In the genomic region with DNA sequence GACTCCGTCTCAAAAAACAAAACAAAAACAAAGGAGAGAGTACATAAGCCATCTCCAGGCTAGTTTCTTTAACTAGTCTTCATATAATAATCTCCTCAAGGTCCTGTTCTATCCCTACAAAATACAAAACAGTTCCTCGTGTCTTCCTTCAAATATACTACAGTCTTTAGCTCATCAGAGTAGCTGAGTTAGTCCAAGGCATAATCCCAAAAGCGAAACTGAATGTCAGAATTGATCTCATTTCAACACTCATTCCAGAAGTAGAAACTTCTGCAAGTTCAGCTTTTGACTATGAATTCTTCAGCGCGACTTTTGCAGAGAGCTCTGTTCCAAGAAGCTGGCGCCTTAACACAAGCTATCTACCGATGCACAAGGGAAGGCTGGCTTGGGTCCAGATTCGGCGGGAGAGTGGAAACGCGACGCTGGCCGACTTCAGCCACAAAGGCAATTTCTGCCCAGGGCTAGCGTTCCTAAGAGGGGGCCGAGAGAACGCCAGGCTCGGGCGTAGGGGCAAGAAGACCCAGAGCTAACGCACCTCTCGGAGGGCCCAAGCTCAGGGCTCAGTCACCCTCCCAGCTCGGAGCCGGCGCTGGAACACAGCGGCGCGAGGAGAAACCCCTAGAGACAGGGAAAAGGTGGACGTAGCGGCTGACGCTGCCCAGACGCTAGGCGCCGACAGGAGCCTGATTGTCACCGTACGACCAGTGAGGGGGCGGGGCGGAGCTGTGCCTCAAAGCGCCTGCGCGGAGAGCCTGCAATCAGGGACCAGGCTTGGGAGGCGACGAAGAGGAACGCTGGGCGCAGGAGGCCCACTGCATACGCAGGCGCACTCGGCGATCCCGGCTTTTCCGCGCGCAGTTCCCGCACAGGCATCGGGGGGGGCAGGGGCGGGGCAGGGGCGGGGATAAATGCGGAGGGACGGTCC, we compare ENCODE assay signal across 1 cellular context.
TF ChIP-seq lines count a peak whose summit lies in the region.

No MANE protein-coding gene starts in this region.

TF ChIP-seq in HepG2, 621 proteins besides CTCF, POLR2A, EP300 and RAD21 (continued from another document and continues in another):
- TF ChIP-seq ZNF589 (CRISPR knock-in tag; conservative IDR thresholded peaks at IDR 0.05) (no peak), ZUFSP (CRISPR knock-in tag; IDR thresholded peaks at IDR 0.05; ENCODE audit: borderline replicate concordance) (no peak), ZNF354B (CRISPR knock-in tag; IDR thresholded peaks at IDR 0.05) (0 out of 2 replicates have a peak, but pooled peaks have one; percentile 40), ZFAT (CRISPR knock-in tag; conservative IDR thresholded peaks at IDR 0.05) (no peak), ATF6 (CRISPR knock-in tag; conservative IDR thresholded peaks at IDR 0.05) (no peak), TCF7 (IDR thresholded peaks at IDR 0.05; ENCODE audit: low read depth) (no peak), ZFP41 (CRISPR knock-in tag; IDR thresholded peaks at IDR 0.05; ENCODE audit: borderline replicate concordance) (no peak), ZNF710 (CRISPR knock-in tag; IDR thresholded peaks at IDR 0.05; ENCODE audit: borderline replicate concordance) (no peak), NR2F6 (IDR thresholded peaks at IDR 0.05) (no peak), NR2F6 (CRISPR knock-in tag; IDR thresholded peaks at IDR 0.05) (no peak; the same call in 1 of the 2 replicates), ZNF597 (CRISPR knock-in tag; IDR thresholded peaks at IDR 0.05) (no peak), MEIS2 (CRISPR knock-in tag; IDR thresholded peaks at IDR 0.05) (peak; percentile 25; the same call in 1 of the 2 replicates), IRF2 (CRISPR knock-in tag; IDR thresholded peaks at IDR 0.05) (peak; percentile 81), ZBTB20 (CRISPR knock-in tag; IDR thresholded peaks at IDR 0.05; ENCODE audit: borderline replicate concordance, low read depth) (no peak), ZNF629 (CRISPR knock-in tag; conservative IDR thresholded peaks at IDR 0.05) (no peak; the same call in 1 of the 2 replicates), ERF (CRISPR knock-in tag; IDR thresholded peaks at IDR 0.05) (peak; percentile 63), ZNF282 (IDR thresholded peaks at IDR 0.05; ENCODE audit: partially characterized antibody) (no peak), ZNF264 (CRISPR knock-in tag; IDR thresholded peaks at IDR 0.05) (no peak), ATF7-NPFF (CRISPR knock-in tag; IDR thresholded peaks at IDR 0.05; ENCODE audit: low read depth) (0 out of 2 replicates have a peak, but pooled peaks have one; percentile 14), ZNF598 (CRISPR knock-in tag; IDR thresholded peaks at IDR 0.05; ENCODE audit: borderline replicate concordance) (no peak), ZNF816 (CRISPR knock-in tag; IDR thresholded peaks at IDR 0.05; ENCODE audit: borderline replicate concordance) (peak; percentile 86; the same call in 1 of the 2 replicates), GMEB2 (CRISPR knock-in tag; IDR thresholded peaks at IDR 0.05; ENCODE audit: low read depth) (peak; percentile 59), ZNF160 (CRISPR knock-in tag; IDR thresholded peaks at IDR 0.05) (no peak; the same call in 1 of the 2 replicates), POLR2G (IDR thresholded peaks at IDR 0.05; ENCODE audit: low read depth, low read length) (peak; percentile 96), POGZ (CRISPR knock-in tag; IDR thresholded peaks at IDR 0.05) (peak; percentile 42; the same call in 1 of the 2 replicates), SP140L (CRISPR knock-in tag; IDR thresholded peaks at IDR 0.05; ENCODE audit: borderline replicate concordance) (no peak), ZMYM4 (CRISPR knock-in tag; IDR thresholded peaks at IDR 0.05) (no peak; the same call in 1 of the 2 replicates), ZNF253 (CRISPR knock-in tag; IDR thresholded peaks at IDR 0.05; ENCODE audit: borderline replicate concordance) (no peak), ZFP1 (CRISPR knock-in tag; IDR thresholded peaks at IDR 0.05) (no peak), NFE2L1 (CRISPR knock-in tag; IDR thresholded peaks at IDR 0.05; ENCODE audit: borderline replicate concordance) (no peak), ZNF260 (CRISPR knock-in tag; IDR thresholded peaks at IDR 0.05; ENCODE audit: borderline replicate concordance, low read depth) (no peak), ZNF660 (CRISPR knock-in tag; IDR thresholded peaks at IDR 0.05; ENCODE audit: borderline replicate concordance, low read depth) (no peak), KAT8 (CRISPR knock-in tag; IDR thresholded peaks at IDR 0.05) (peak; percentile 58; the same call in 1 of the 2 replicates), HCFC1 (IDR thresholded peaks at IDR 0.05; ENCODE audit: low read depth, low read length) (no peak), SATB2 (CRISPR knock-in tag; IDR thresholded peaks at IDR 0.05) (0 out of 2 replicates have a peak, but pooled peaks have one; percentile 67), DDIT3 (CRISPR knock-in tag; IDR thresholded peaks at IDR 0.05) (no peak), ZNF775 (CRISPR knock-in tag; IDR thresholded peaks at IDR 0.05; ENCODE audit: borderline replicate concordance) (no peak), NFE2L2 (IDR thresholded peaks at IDR 0.05; ENCODE audit: low read length) (no peak), EZH2 (conservative IDR thresholded peaks at IDR 0.05; ENCODE audit: low read depth, low read length) (no peak), RFXANK (CRISPR knock-in tag; IDR thresholded peaks at IDR 0.05) (no peak), REPIN1 (CRISPR knock-in tag; IDR thresholded peaks at IDR 0.05; ENCODE audit: borderline replicate concordance, low read depth) (0 out of 2 replicates have a peak, but pooled peaks have one; percentile 79)
- TF ChIP-seq, protein P1, sequence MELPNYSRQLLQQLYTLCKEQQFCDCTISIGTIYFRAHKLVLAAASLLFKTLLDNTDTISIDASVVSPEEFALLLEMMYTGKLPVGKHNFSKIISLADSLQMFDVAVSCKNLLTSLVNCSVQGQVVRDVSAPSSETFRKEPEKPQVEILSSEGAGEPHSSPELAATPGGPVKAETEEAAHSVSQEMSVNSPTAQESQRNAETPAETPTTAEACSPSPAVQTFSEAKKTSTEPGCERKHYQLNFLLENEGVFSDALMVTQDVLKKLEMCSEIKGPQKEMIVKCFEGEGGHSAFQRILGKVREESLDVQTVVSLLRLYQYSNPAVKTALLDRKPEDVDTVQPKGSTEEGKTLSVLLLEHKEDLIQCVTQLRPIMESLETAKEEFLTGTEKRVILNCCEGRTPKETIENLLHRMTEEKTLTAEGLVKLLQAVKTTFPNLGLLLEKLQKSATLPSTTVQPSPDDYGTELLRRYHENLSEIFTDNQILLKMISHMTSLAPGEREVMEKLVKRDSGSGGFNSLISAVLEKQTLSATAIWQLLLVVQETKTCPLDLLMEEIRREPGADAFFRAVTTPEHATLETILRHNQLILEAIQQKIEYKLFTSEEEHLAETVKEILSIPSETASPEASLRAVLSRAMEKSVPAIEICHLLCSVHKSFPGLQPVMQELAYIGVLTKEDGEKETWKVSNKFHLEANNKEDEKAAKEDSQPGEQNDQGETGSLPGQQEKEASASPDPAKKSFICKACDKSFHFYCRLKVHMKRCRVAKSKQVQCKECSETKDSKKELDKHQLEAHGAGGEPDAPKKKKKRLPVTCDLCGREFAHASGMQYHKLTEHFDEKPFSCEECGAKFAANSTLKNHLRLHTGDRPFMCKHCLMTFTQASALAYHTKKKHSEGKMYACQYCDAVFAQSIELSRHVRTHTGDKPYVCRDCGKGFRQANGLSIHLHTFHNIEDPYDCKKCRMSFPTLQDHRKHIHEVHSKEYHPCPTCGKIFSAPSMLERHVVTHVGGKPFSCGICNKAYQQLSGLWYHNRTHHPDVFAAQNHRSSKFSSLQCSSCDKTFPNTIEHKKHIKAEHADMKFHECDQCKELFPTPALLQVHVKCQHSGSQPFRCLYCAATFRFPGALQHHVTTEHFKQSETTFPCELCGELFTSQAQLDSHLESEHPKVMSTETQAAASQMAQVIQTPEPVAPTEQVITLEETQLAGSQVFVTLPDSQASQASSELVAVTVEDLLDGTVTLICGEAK (IDR thresholded peaks at IDR 0.05) = no peak
- TF ChIP-seq, protein P1 (CRISPR knock-in tag; IDR thresholded peaks at IDR 0.05) = no peak
